In the genomic region with DNA sequence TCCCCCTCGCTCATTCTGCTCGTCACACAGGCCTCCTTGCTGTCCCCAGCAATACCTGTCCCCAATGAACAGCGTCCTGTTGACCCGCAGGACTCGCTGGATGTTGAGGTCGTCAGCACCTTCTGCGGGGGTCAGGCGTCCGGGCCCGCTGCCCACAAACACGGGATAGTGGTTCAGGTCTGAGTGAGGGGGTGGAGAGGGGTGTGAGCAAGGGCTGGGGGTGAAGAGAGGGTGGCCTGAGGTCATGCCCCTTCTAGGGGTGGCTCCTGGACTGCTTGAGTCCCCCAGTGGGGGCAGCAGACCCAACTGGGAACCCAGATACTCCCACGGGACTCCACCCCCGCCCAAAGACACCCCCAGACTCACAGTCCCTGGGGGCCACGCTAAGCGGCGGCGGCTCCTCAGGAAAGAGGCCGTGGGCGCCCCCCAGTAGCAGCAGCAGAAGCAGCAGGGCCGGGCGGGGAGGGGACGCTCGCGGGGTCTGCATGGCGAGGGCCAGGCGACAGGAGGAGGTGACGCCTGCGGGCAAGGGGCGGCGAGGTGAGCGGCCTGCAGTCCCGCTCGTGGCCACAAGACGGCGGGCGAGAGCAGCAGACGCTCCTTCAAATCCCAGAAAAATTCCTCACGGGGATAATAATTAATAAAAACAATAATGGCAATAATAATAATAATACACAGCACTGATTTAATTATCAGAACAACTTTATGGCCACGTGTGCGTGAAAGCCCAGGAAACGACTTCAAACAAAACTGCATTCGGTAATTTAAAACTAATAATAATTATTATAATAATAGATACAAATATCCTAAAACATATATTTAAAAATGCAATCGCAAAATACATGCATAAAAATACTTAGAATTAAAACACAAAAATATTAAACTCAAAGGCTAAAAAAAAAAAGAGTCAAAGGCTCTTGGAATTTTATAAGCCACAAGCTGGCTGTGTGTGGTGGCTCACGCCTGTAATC, we compare ENCODE assay signal across 9 cellular contexts. TPM values are rescaled to one million over a fixed set of nuclear protein-coding genes. Genes with fewer than 3 reads are reported as not detected.
DNase-seq lines count a peak whose midpoint lies in the region; ATAC-seq, FAIRE-seq and TF ChIP-seq lines count a peak whose summit lies in the region.
"Had no signal": no experiment of that assay in that cellular context is flagged by ENCODE, and none has a peak within 500 bp of the region (broad histone marks: within the 10 kb centered on the region; RNA-seq: fewer than 3 reads in every experiment).

No MANE protein-coding gene starts in this region.

- TF ChIP-seq EP300 in gastroesophageal sphincter (IDR thresholded peaks at IDR 0.05) = no peak

- no peak for FAIRE-seq in GM19239 (lab: Jason Lieb, UNC)

- 12 to 24% methylated on average over 10 to 22 of the region's 44 CpGs for WGBS in gastroesophageal sphincter (ENCODE audit: low coverage in 1 of 2), 2 donors

- H3K4me3 ChIP-seq in BE2C (ENCODE audit: low read depth, low read length) (no peak overlapping the region), gastroesophageal sphincter (peak overlapping the region in 1 of 2 donors; percentile 43)

- H3K27me3 ChIP-seq in BE2C (no peaks in the 10 kb centered on the region), gastroesophageal sphincter (peaks cover 6% of the 10 kb centered on the region)

- no peak for TF ChIP-seq POLR2A in gastroesophageal sphincter (IDR thresholded peaks at IDR 0.05)

- H3K4me1 ChIP-seq in BE2C = peaks cover 3% of the 10 kb centered on the region
- peaks cover 0 to 6% (median 3%) of the 10 kb centered on the region in 3 donors for H3K4me1 ChIP-seq in gastroesophageal sphincter

- ATAC-seq in gastroesophageal sphincter (no peak), HG03442 (IDR thresholded peaks at IDR 0.05; ENCODE audit: unreplicated experiment) (no peak), esophagus mucosa (no peak)

- DNase-seq in BE2C (peak; percentile 64), GM19239 (ENCODE audit: insufficient read length, low spot score) (peak; percentile 69), RKO (ENCODE audit: low spot score) (no peak)
- DNase-seq in activated CD4-positive, alpha-beta T cell treated with anti-CD3 and anti-CD28 coated beads, Interleukin-2, amount 50 U/mL, for 48 hours = peak; percentile 43 to 54
- peak in 2 of 3 donors; percentile 18 to 35 for DNase-seq in stimulated activated CD4-positive, alpha-beta T cell treated with anti-CD3 and anti-CD28 coated beads, Interleukin-12 subunit alpha, Interleukin-12 subunit beta, amount 100 ng/mL, for 48 hours (ENCODE audit: low read depth in 2 of 3, low spot score in 1 of 3)

- H3K27ac ChIP-seq in gastroesophageal sphincter = peak overlapping the region in 2 of 4 donors; percentile 22 to 47
- H3K27ac ChIP-seq: epithelial cell of prostate had no signal

- H3K36me3 ChIP-seq in BE2C (no peaks in the 10 kb centered on the region), gastroesophageal sphincter (peaks cover 0 to 6% of the 10 kb centered on the region in 2 donors)

- peak; percentile 91 for TF ChIP-seq CTCF in BE2C (IDR thresholded peaks at IDR 0.05; ENCODE audit: low read depth, low read length)
- TF ChIP-seq CTCF in gastroesophageal sphincter (IDR thresholded peaks at IDR 0.05) = peak in 3 of 4 experiments; percentile 90 to 99 (median 96)

- H3K9me3 ChIP-seq in BE2C (no peaks in the 10 kb centered on the region; the same call in 1 of the 2 replicates), gastroesophageal sphincter (no peaks in the 10 kb centered on the region)

RNA-seq across cellular contexts. Expression of a gene that starts 1.2 kb away (rescaled TPM):
- polyA plus RNA-seq in BE2C (2012; ENCODE audit: insufficient read depth, insufficient read length, low read depth) = not detected
- total RNA-seq in gastroesophageal sphincter (10 to 100 TPM in 1 of 4 donors, 1 to 10 TPM in 3; 2.0 to 12.4 (median 7.3) TPM), esophagus mucosa (2.0 TPM)

RNA-seq across cellular contexts. Expression of a gene that starts 18.4 kb away (rescaled TPM):
- 0.14 TPM for polyA plus RNA-seq in BE2C (2012; ENCODE audit: insufficient read depth, insufficient read length, low read depth)
- total RNA-seq in gastroesophageal sphincter (1 to 10 TPM in 2 of 4 donors, not detected in 2; 2.1 to 8.5 TPM), esophagus mucosa (24.9 TPM)

RNA-seq across cellular contexts. Expression of a gene that starts 23.2 kb away (rescaled TPM):
- polyA plus RNA-seq in BE2C (2012; ENCODE audit: insufficient read depth, insufficient read length, low read depth) = 0.25 TPM
- 10 to 100 TPM in 2 of 4 donors, 1 to 10 TPM in 1, under 1 TPM in 1; 0.49 to 24.3 (median 11.2) TPM for total RNA-seq in gastroesophageal sphincter
- 2.4 TPM for total RNA-seq in esophagus mucosa

RNA-seq across cellular contexts. Expression of a gene that starts 40.0 kb away (rescaled TPM):
- polyA plus RNA-seq in BE2C (2012; ENCODE audit: insufficient read depth, insufficient read length, low read depth) = 0.15 TPM
- total RNA-seq in gastroesophageal sphincter (100 to 1,000 TPM in 1 of 4 donors, 10 to 100 TPM in 3; 66.0 to 145 (median 87.5) TPM), esophagus mucosa (0.96 TPM)
